ENCODE assay signal across 26 cellular contexts in the genomic region with DNA sequence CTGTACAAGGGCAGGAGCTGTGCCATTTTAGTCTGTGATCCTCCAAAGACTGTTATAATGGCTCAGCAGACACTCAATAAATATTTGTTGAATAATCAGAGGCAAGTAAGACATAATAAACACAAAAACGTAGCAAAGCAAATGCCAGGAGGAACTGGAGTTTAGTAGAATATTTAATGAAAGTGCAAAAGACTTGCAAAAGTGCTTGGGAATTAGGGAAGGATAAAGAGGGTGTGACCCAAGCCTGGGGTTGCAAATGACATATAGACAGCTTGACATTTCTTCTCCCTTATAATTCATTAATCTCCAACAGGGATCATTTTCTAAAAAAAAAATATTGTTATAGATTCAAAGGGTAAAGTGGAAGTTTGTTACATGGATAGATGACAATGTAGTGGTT.
"Had no signal": no experiment of that assay in that cellular context is flagged by ENCODE, and none has a peak within 500 bp of the region (broad histone marks: within the 10 kb centered on the region; RNA-seq: fewer than 3 reads in every experiment).

No MANE protein-coding gene starts in this region.

- H3K27ac Mint-ChIP-seq: stimulated activated effector memory CD8-positive, alpha-beta T cell treated with anti-CD3 and anti-CD28 coated beads, Interleukin-12 subunit alpha, Interleukin-12 subunit beta, amount 100 ng/mL, for 72 hours; stimulated activated memory B cell treated with anti-CD40 and anti-IgM and Interleukin-4, amounts not matched to agents 10 μg/mL and 1 μg/mL and 100 μg/mL, for 72 hours; stimulated activated naive B cell treated with anti-CD40 and anti-IgM and Interleukin-4, amounts not matched to agents 10 μg/mL and 1 μg/mL and 100 μg/mL, for 72 hours; stimulated activated naive CD8-positive, alpha-beta T cell treated with anti-CD3 and anti-CD28 coated beads, Interleukin-15, amount 100 ng/mL, for 72 hours; stimulated activated naive CD8-positive, alpha-beta T cell treated with anti-CD3 and anti-CD28 coated beads, Interleukin-15, Interleukin-2, amounts not matched to agents 100 ng/mL and 50 ng/mL, for 24 hours had no signal

- H3K4me1 Mint-ChIP-seq: stimulated activated effector memory CD8-positive, alpha-beta T cell treated with anti-CD3 and anti-CD28 coated beads, Interleukin-12 subunit alpha, Interleukin-12 subunit beta, amount 100 ng/mL, for 72 hours; stimulated activated memory B cell treated with anti-CD40 and anti-IgM and Interleukin-4, amounts not matched to agents 10 μg/mL and 1 μg/mL and 100 μg/mL, for 72 hours; stimulated activated naive B cell treated with anti-CD40 and anti-IgM and Interleukin-4, amounts not matched to agents 10 μg/mL and 1 μg/mL and 100 μg/mL, for 72 hours; stimulated activated naive CD8-positive, alpha-beta T cell treated with anti-CD3 and anti-CD28 coated beads, Interleukin-15, amount 100 ng/mL, for 72 hours had no signal

- H3K4me3 Mint-ChIP-seq: stimulated activated effector memory CD8-positive, alpha-beta T cell treated with anti-CD3 and anti-CD28 coated beads, Interleukin-12 subunit alpha, Interleukin-12 subunit beta, amount 100 ng/mL, for 72 hours; stimulated activated memory B cell treated with anti-CD40 and anti-IgM and Interleukin-4, amounts not matched to agents 10 μg/mL and 1 μg/mL and 100 μg/mL, for 72 hours; stimulated activated naive B cell treated with anti-CD40 and anti-IgM and Interleukin-4, amounts not matched to agents 10 μg/mL and 1 μg/mL and 100 μg/mL, for 72 hours; stimulated activated naive CD8-positive, alpha-beta T cell treated with anti-CD3 and anti-CD28 coated beads, Interleukin-15, amount 100 ng/mL, for 72 hours; stimulated activated naive CD8-positive, alpha-beta T cell treated with anti-CD3 and anti-CD28 coated beads, Interleukin-15, Interleukin-2, amounts not matched to agents 100 ng/mL and 50 ng/mL, for 24 hours had no signal

- ATAC-seq: stimulated activated effector memory CD8-positive, alpha-beta T cell treated with anti-CD3 and anti-CD28 coated beads, Interleukin-12 subunit alpha, Interleukin-12 subunit beta, amount 100 ng/mL, for 72 hours; stimulated activated memory B cell treated with anti-CD40 and anti-IgM and Interleukin-4, amounts not matched to agents 10 μg/mL and 1 μg/mL and 100 μg/mL, for 72 hours; stimulated activated naive B cell treated with anti-CD40 and anti-IgM and Interleukin-4, amounts not matched to agents 10 μg/mL and 1 μg/mL and 100 μg/mL, for 72 hours; stimulated activated naive CD8-positive, alpha-beta T cell treated with anti-CD3 and anti-CD28 coated beads, Interleukin-15, amount 100 ng/mL, for 72 hours; stimulated activated naive CD8-positive, alpha-beta T cell treated with anti-CD3 and anti-CD28 coated beads, Interleukin-15, Interleukin-2, amounts not matched to agents 100 U/mL and 50 U/mL, for 24 hours; upper lobe of right lung had no signal

- H3K4me1 ChIP-seq: stomach, suprapubic skin, testis, thyroid gland, tibial nerve, transverse colon, upper lobe of left lung, upper lobe of right lung had no signal

- H3K36me3 Mint-ChIP-seq: stimulated activated effector memory CD8-positive, alpha-beta T cell treated with anti-CD3 and anti-CD28 coated beads, Interleukin-12 subunit alpha, Interleukin-12 subunit beta, amount 100 ng/mL, for 72 hours; stimulated activated memory B cell treated with anti-CD40 and anti-IgM and Interleukin-4, amounts not matched to agents 10 μg/mL and 1 μg/mL and 100 μg/mL, for 72 hours; stimulated activated naive B cell treated with anti-CD40 and anti-IgM and Interleukin-4, amounts not matched to agents 10 μg/mL and 1 μg/mL and 100 μg/mL, for 72 hours had no signal

- H3K9me3 Mint-ChIP-seq: stimulated activated memory B cell treated with anti-CD40 and anti-IgM and Interleukin-4, amounts not matched to agents 10 μg/mL and 1 μg/mL and 100 μg/mL, for 72 hours had no signal

- H3K27me3 Mint-ChIP-seq: stimulated activated memory B cell treated with anti-CD40 and anti-IgM and Interleukin-4, amounts not matched to agents 10 μg/mL and 1 μg/mL and 100 μg/mL, for 72 hours; stimulated activated naive CD8-positive, alpha-beta T cell treated with anti-CD3 and anti-CD28 coated beads, Interleukin-15, amount 100 ng/mL, for 72 hours; stimulated activated naive CD8-positive, alpha-beta T cell treated with anti-CD3 and anti-CD28 coated beads, Interleukin-15, Interleukin-2, amounts not matched to agents 100 ng/mL and 50 ng/mL, for 24 hours had no signal

- H3K36me3 ChIP-seq: stomach, suprapubic skin, thyroid gland, tibial artery, tibial nerve, transverse colon, upper lobe of left lung, upper lobe of right lung, vagina had no signal

- H3K27ac ChIP-seq: stomach, suprapubic skin, testis, thyroid gland, tibial nerve, transverse colon, upper lobe of left lung, upper lobe of right lung, vagina had no signal

- H3K4me3 ChIP-seq: stomach, suprapubic skin, testis, thyroid gland, tibial artery, tibial nerve, transverse colon, upper lobe of left lung, upper lobe of right lung, vagina had no signal

- H3K27me3 ChIP-seq: stomach, suprapubic skin, testis, thyroid gland, tibial artery, tibial nerve, transverse colon, upper lobe of left lung, upper lobe of right lung, vagina had no signal

- DNase-seq: stimulated activated CD4-positive, alpha-beta T cell treated with anti-CD3 and anti-CD28 coated beads, Interleukin-1b, Interleukin-23, amount 100 ng/mL, for 48 hours; stimulated activated CD4-positive, alpha-beta T cell treated with anti-CD3 and anti-CD28 coated beads, Interleukin-2, amount 100 ng/mL, for 24 hours; stimulated activated CD4-positive, alpha-beta T cell treated with anti-CD3 and anti-CD28 coated beads, Interleukin-2, amount 100 ng/mL, for 48 hours; stimulated activated CD4-positive, alpha-beta T cell treated with anti-CD3 and anti-CD28 coated beads, Interleukin-4, amount 100 ng/mL, for 1 hour; stimulated activated CD4-positive, alpha-beta T cell treated with anti-CD3 and anti-CD28 coated beads, Interleukin-4, amount 100 ng/mL, for 24 hours; stimulated activated CD4-positive, alpha-beta T cell treated with anti-CD3 and anti-CD28 coated beads, Interleukin-4, amount 100 ng/mL, for 4 hours; stimulated activated CD8-positive, alpha-beta memory T cell treated with anti-CD3 and anti-CD28 coated beads, Interleukin-4, amount 100 ng/mL, for 48 hours; stimulated activated naive B cell treated with anti-CD40 and anti-IgM and Interleukin-4, amounts not matched to agents 10 μg/mL and 1 μg/mL and 100 μg/mL, for 72 hours; stimulated activated naive CD4-positive, alpha-beta T cell; stimulated activated naive CD4-positive, alpha-beta T cell treated with Interleukin-2 at 50 U/mL for 16 hours; stimulated activated naive CD8-positive, alpha-beta T cell treated with anti-CD3 and anti-CD28 coated beads, Interleukin-15, amount 100 ng/mL, for 72 hours; stimulated activated naive CD8-positive, alpha-beta T cell treated with anti-CD3 and anti-CD28 coated beads, Interleukin-15, Interleukin-2, amounts not matched to agents 100 U/mL and 50 U/mL, for 24 hours; stomach; substantia nigra; testis; thyroid gland; tibial artery; transverse colon; upper lobe of left lung; upper lobe of right lung had no signal

- H3K9me3 ChIP-seq: stomach, suprapubic skin, testis, thyroid gland, tibial artery, tibial nerve, transverse colon, upper lobe of left lung, upper lobe of right lung, vagina had no signal
